In the genomic region with DNA sequence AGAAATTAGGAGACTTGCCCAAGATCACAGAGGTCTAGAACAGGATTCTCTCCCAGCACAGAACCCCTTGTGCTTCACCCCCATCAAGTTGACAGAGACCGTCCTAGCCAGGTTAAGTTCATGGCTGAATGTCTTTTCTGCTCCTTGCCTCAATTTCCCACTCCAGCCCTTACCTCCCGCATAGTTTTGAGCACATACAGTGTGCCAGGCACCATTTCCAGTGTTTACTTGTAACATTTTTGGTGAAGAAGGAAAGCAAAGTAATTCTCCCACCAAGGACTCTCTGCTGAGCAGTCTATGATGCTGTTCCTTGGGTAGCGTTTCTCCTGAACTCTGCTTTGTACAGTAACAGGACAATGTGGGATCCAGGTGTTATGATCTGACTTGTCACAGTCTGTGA, we compare ENCODE assay signal across 8 cellular contexts. TPM values are rescaled to one million over a fixed set of nuclear protein-coding genes. Genes with fewer than 3 reads are reported as not detected.
DNase-seq lines count a peak whose midpoint lies in the region; ATAC-seq and TF ChIP-seq lines count a peak whose summit lies in the region.

No MANE protein-coding gene starts in this region.

- H3K4me3 ChIP-seq in HCT116 (replicated peaks in 1 of 2; ENCODE audit: low read depth in 1 of 2, low read length in 2 of 2) (peak overlapping the region in 1 of 2 experiments; percentile 86; a peak in 2 of 4 replicates), iPS-11a (ENCODE audit: low read depth, low read length) (peak overlapping the region; percentile 89), skin epidermis (peak overlapping the region in 3 of 7 experiments; percentile 60 to 72 (median 66))

- CTCF ChIA-PET in HCT116 (lab: Charles Lee): interaction anchor here (0.9 to 2.5 kb wide), 4 partner anchors 10 to 253 kb away, joined by 3 to 31 read pairs (median 6); a partner anchor contains a TSS
- CTCF ChIA-PET in activated CD8-positive, alpha-beta T cell treated with anti-CD3 and anti-CD28 coated beads, Interleukin-2, amount 10 ng/mL, durations not matched to agents 7 days and 5 days (lab: Charles Lee): interaction anchor here (0.6 to 5.1 kb wide), 16 partner anchors 8 to 621 kb away, joined by 3 to 64 read pairs (median 4); a partner anchor contains a TSS
- CTCF ChIA-PET in HEK293T (lab: Yijun Ruan, JAX): interaction anchor here (1.0 to 2.3 kb wide), 3 partner anchors 8 to 59 kb away, joined by 3 to 12 read pairs (median 3); a partner anchor contains a TSS

- peaks cover 18% of the 10 kb centered on the region for H3K36me3 Mint-ChIP-seq in activated CD8-positive, alpha-beta T cell treated with anti-CD3 and anti-CD28 coated beads, Interleukin-2, amount 10 ng/mL, durations not matched to agents 7 days and 5 days (ENCODE audit: low read depth)

- no peak overlapping the region for H2AFZ ChIP-seq in HCT116 (ENCODE audit: low read depth, low read length, poor library complexity, severe bottlenecking)

- H3K79me2 ChIP-seq in HCT116 (ENCODE audit: insufficient read depth, low read length): no peaks in the 10 kb centered on the region

- ATAC-seq in HCT116: no peak
- ATAC-seq in activated CD8-positive, alpha-beta T cell treated with anti-CD3 and anti-CD28 coated beads, Interleukin-2, amount 10 ng/mL, durations not matched to agents 7 days and 5 days: no peak

- RAD21 ChIA-PET in HCT116 (lab: Charles Lee; ENCODE audit: low non-redundant PET in 1 of 2, low total read pairs in 2 of 2, uncharacterized antibody in 2 of 2, unreplicated experiment in 2 of 2): interaction anchor here in 1 of 2 experiments (1.7 kb wide), 1 partner anchor 10 kb away, joined by 5 read pairs; a partner anchor contains a TSS

- no peaks in the 10 kb centered on the region for H3K9me3 ChIP-seq in HCT116 (ENCODE audit: control insufficient read depth in 1 of 2, insufficient read depth in 1 of 2, low read depth in 1 of 2, low read length in 2 of 2)

- DNase-seq in HCT116 (ENCODE audit: low read depth, low spot score) (no peak), NCI-H1417 (lab: John Stamatoyannopoulos, UW) (no peak), HEK293T (ENCODE audit: extremely low spot score) (no peak)
- DNase-seq in activated CD8-positive, alpha-beta T cell treated with anti-CD3 and anti-CD28 coated beads, Interleukin-2, amount 10 ng/mL, durations not matched to agents 7 days and 5 days: no peak
- no peak for DNase-seq in stimulated activated CD4-positive, alpha-beta T cell treated with anti-CD3 and anti-CD28 coated beads, Interleukin-2, amount 100 ng/mL, for 48 hours
- DNase-seq in activated naive CD4-positive, alpha-beta T cell treated with anti-CD3 and anti-CD28 coated beads, Interleukin-2, amount 50 U/mL, for 16 hours: no peak

- H4K20me1 ChIP-seq in HCT116 (ENCODE audit: insufficient read depth): no peaks in the 10 kb centered on the region

- peak overlapping the region; percentile 95 for H3K4me2 ChIP-seq in HCT116 (ENCODE audit: low read length)

- H3K36me3 ChIP-seq in HCT116 (ENCODE audit: control insufficient read depth in 1 of 2, insufficient read depth in 2 of 2, low read length in 2 of 2): no peaks in the 10 kb centered on the region; a peak in 2 of 4 replicates

- H3K27ac ChIP-seq in HCT116 (ENCODE audit: low read depth, low read length) (peak overlapping the region; percentile 69; the same call in 1 of the 2 replicates), skin epidermis (peak overlapping the region in 14 of 21 experiments; percentile 12 to 91 (median 70))

- no TSS peak for BruUV-seq in HCT116 (replicated peaks; lab: Mats Ljungman, UMichigan)

- intact Hi-C loops in HCT116 (cut with micrococcal nuclease): no loop called here

- no peak for TF ChIP-seq CTCF in HCT116 (IDR thresholded peaks at IDR 0.05 in 2 of 3, conservative IDR thresholded peaks at IDR 0.05 in 1 of 3; ENCODE audit: borderline replicate concordance in 1 of 3, insufficient read depth in 1 of 3, low read depth in 2 of 3, low read length in 2 of 3)

- no peak overlapping the region for H3K27ac Mint-ChIP-seq in activated CD8-positive, alpha-beta T cell treated with anti-CD3 and anti-CD28 coated beads, Interleukin-2, amount 10 ng/mL, durations not matched to agents 7 days and 5 days

- peaks cover 13 to 51% of the 10 kb centered on the region in 2 experiments for H3K4me1 ChIP-seq in HCT116 (ENCODE audit: control insufficient read depth in 1 of 2, insufficient read depth in 2 of 2, low read length in 2 of 2)

- H3K4me1 Mint-ChIP-seq in activated CD8-positive, alpha-beta T cell treated with anti-CD3 and anti-CD28 coated beads, Interleukin-2, amount 10 ng/mL, durations not matched to agents 7 days and 5 days (ENCODE audit: low read depth): peaks cover 30% of the 10 kb centered on the region

- peaks cover 3% of the 10 kb centered on the region; the same call in 1 of the 2 replicates for H3K27me3 ChIP-seq in HCT116 (ENCODE audit: insufficient read depth, low read length)

- H3K9ac ChIP-seq in HCT116 (ENCODE audit: low read length): peak overlapping the region; percentile 72

- POLR2A ChIA-PET in HCT116 (lab: Charles Lee): interaction anchor here (0.7 to 1.1 kb wide), 2 partner anchors 10 kb away, joined by 3 to 7 read pairs; a partner anchor contains a TSS
- POLR2A ChIA-PET in activated CD8-positive, alpha-beta T cell treated with anti-CD3 and anti-CD28 coated beads, Interleukin-2, amount 10 ng/mL, durations not matched to agents 7 days and 5 days (lab: Charles Lee): interaction anchor here (0.6 to 5.4 kb wide), 3 partner anchors 10 to 167 kb away, joined by 3 to 42 read pairs (median 10); a partner anchor contains a TSS
- POLR2A ChIA-PET in HEK293T (lab: Yijun Ruan, JAX): interaction anchor here (1.2 to 3.4 kb wide), 4 partner anchors 8 to 167 kb away, joined by 4 to 45 read pairs (median 7); a partner anchor contains a TSS

- TF ChIP-seq POLR2A in HCT116 (IDR thresholded peaks at IDR 0.05; ENCODE audit: borderline replicate concordance, extremely low read depth, insufficient read depth, insufficient read length): no peak

- no peaks in the 10 kb centered on the region for H3K9me3 Mint-ChIP-seq in activated CD8-positive, alpha-beta T cell treated with anti-CD3 and anti-CD28 coated beads, Interleukin-2, amount 10 ng/mL, durations not matched to agents 7 days and 5 days (ENCODE audit: insufficient read depth)

- H3K9me2 ChIP-seq in HCT116 (ENCODE audit: insufficient read depth): no peaks in the 10 kb centered on the region

- peaks cover 15% of the 10 kb centered on the region for H3K27me3 Mint-ChIP-seq in activated CD8-positive, alpha-beta T cell treated with anti-CD3 and anti-CD28 coated beads, Interleukin-2, amount 10 ng/mL, durations not matched to agents 7 days and 5 days (ENCODE audit: low read depth)

- TF ChIP-seq RAD21 in HCT116 (IDR thresholded peaks at IDR 0.05; ENCODE audit: low read depth): no peak

- H3K4me3 Mint-ChIP-seq in activated CD8-positive, alpha-beta T cell treated with anti-CD3 and anti-CD28 coated beads, Interleukin-2, amount 10 ng/mL, durations not matched to agents 7 days and 5 days: peak overlapping the region; percentile 92

TF ChIP-seq in HCT116, 20 proteins besides CTCF, POLR2A, EP300 and RAD21 (continues in another document):
- no peak for TF ChIP-seq SIN3A (IDR thresholded peaks at IDR 0.05; ENCODE audit: low read depth)
- no peak for TF ChIP-seq TCF7L2 (IDR thresholded peaks at IDR 0.05; ENCODE audit: borderline replicate concordance, extremely low read depth, insufficient read depth, insufficient read length)
- no peak for TF ChIP-seq YY1 (IDR thresholded peaks at IDR 0.05; ENCODE audit: extremely low read depth, insufficient replicate concordance, low read depth, low read length)
- no peak for TF ChIP-seq EGR1 (IDR thresholded peaks at IDR 0.05; ENCODE audit: low read depth)
- TF ChIP-seq EZH2phosphoT487 (IDR thresholded peaks at IDR 0.05; ENCODE audit: borderline replicate concordance): no peak
- TF ChIP-seq CBX3 (IDR thresholded peaks at IDR 0.05; ENCODE audit: low read depth): no peak
- TF ChIP-seq SP1 (IDR thresholded peaks at IDR 0.05; ENCODE audit: low read depth): no peak
- no peak for TF ChIP-seq ZNF274 (IDR thresholded peaks at IDR 0.05; ENCODE audit: low read depth, low read length)
- TF ChIP-seq, protein P1, sequence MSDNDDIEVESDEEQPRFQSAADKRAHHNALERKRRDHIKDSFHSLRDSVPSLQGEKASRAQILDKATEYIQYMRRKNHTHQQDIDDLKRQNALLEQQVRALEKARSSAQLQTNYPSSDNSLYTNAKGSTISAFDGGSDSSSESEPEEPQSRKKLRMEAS (IDR thresholded peaks at IDR 0.05): no peak
- TF ChIP-seq ELF1 (IDR thresholded peaks at IDR 0.05; ENCODE audit: borderline replicate concordance, low read depth): no peak

TF ChIP-seq in HEK293T, 16 proteins besides CTCF, POLR2A, EP300 and RAD21:
- TF ChIP-seq ARNT (IDR thresholded peaks at IDR 0.05): no peak
- no peak for TF ChIP-seq L3MBTL2 (conservative IDR thresholded peaks at IDR 0.05)
- TF ChIP-seq SUZ12 (IDR thresholded peaks at IDR 0.05): no peak
- no peak for TF ChIP-seq TARDBP (IDR thresholded peaks at IDR 0.05)
- no peak for TF ChIP-seq CTBP1 (IDR thresholded peaks at IDR 0.05; ENCODE audit: borderline replicate concordance)
- no peak for TF ChIP-seq FOXK2 (IDR thresholded peaks at IDR 0.05)

RNA-seq across cellular contexts. Expression of a gene that starts 1.2 kb away (rescaled TPM):
- 9.4 TPM for total RNA-seq in HCT116 (2021; ENCODE audit: unreplicated experiment)
- polyA plus RNA-seq in HCT116 (2012): 6.2 and 8.4 TPM in 2 replicates
- total RNA-seq in activated CD8-positive, alpha-beta T cell treated with anti-CD3 and anti-CD28 coated beads, Interleukin-2, amount 10 ng/mL, durations not matched to agents 7 days and 5 days: 1 to 10 TPM; 8.0 to 8.5 TPM

RNA-seq across cellular contexts. Expression of a gene that starts 10.3 kb away (rescaled TPM):
- 162 TPM for total RNA-seq in HCT116 (2021; ENCODE audit: unreplicated experiment)
- polyA plus RNA-seq in HCT116 (2012): 142 and 163 TPM in 2 replicates
- total RNA-seq in activated CD8-positive, alpha-beta T cell treated with anti-CD3 and anti-CD28 coated beads, Interleukin-2, amount 10 ng/mL, durations not matched to agents 7 days and 5 days: 100 to 1,000 TPM; 130 to 147 TPM

RNA-seq across cellular contexts. Expression of a gene that starts 44.8 kb away (rescaled TPM):
- total RNA-seq in HCT116 (2021; ENCODE audit: unreplicated experiment): not detected
- polyA plus RNA-seq in HCT116 (2012): not detected in 2 replicates
- total RNA-seq in activated CD8-positive, alpha-beta T cell treated with anti-CD3 and anti-CD28 coated beads, Interleukin-2, amount 10 ng/mL, durations not matched to agents 7 days and 5 days: not detected
